Comparison of ENCODE assay signal across 8 cellular contexts in the genomic region with DNA sequence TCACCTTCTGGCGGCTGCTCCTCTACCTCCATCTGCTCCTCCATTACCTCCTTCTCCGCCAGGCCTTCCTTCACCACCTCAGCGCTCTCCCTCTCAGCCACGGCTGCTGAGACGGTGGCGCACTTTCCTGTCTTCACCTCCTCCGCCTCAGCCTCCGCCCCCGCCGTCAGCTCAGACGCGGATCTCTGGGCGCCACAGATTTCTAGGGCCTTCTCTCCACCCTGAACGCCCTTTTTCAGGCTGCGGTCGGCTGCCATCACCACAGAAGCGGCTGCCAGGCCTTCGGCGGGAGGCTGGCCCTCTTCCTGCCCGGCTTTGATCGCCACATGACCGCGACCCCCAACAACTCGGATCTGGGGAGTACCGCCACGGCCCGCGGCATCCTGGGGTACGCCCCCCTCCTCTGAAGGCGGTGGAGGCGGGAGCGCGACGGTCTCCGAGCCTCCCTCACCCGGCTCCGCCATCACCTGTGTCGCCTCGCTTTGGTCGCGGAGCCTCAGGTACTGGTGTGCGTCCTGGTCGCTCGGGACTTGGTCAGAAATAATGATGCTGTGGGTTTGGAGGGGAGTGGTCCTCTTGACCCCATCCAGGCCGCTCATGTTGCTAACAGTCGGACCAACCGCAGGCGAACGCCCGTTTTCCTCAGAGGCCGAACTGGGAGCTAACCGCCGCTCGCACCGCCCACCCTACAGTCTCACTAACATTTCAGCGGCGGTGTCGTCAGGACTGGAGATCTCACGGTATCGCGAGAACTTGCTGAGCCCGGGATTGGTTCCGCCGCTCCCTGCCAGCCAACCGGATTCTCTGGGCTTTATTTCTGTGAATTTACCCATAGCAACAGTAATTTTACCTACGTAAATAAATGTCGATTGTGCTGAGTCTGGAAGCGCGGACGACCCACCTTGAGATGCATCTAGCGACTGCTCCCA. TPM values are rescaled to one million over a fixed set of nuclear protein-coding genes. Genes with fewer than 3 reads are reported as not detected.
A peak's percentile ranks its signal among the peaks of the same experiment; 100 is the strongest.
DNase-seq lines count a peak whose midpoint lies in the region; ATAC-seq and TF ChIP-seq lines count a peak whose summit lies in the region.

A gene (minus strand): TSS at position 699 of the 929 bp plus-strand sequence. CDS start 100 bp downstream, at position 599.

- peak; percentile 96 for DNase-seq in ACHN
- DNase-seq in NCI-H2196 treated with DMSO at 0.1 percent for 48 hours (lab: John Stamatoyannopoulos, UW; ENCODE audit: unreplicated experiment): peak; percentile 91
- peak; percentile 96 to 97 for DNase-seq in breast epithelium (ENCODE audit: low spot score in 2 of 2)

- H3K36me3 ChIP-seq in breast epithelium (no peaks in the 10 kb centered on the region), skeletal muscle tissue (ENCODE audit: control insufficient read depth in 3 of 3, insufficient read depth in 3 of 3, low read length in 3 of 3) (peaks cover 3 to 12% (median 9%) of the 10 kb centered on the region in 3 donors)

- in situ Hi-C loops in ACHN (cut with HindIII; ENCODE audit: low pct_ligation_motif_present, low pct_unique_long_range_greater_than_20kb, low sequenced_read_pairs): loop anchor here (25.0 kb wide), 1 partner anchor 258 kb away; a partner anchor contains a TSS

- intact Hi-C loops in breast epithelium (cut with DNase I; ENCODE audit: low total_unique reads): no loop called here

- no peaks in the 10 kb centered on the region for H3K9me3 ChIP-seq in breast epithelium
- H3K9me3 ChIP-seq in iPS-18c (ENCODE audit: control insufficient read depth, insufficient read depth, low read length): no peaks in the 10 kb centered on the region
- no peaks in the 10 kb centered on the region for H3K9me3 ChIP-seq in skeletal muscle tissue (ENCODE audit: control insufficient read depth in 3 of 3, low read length in 3 of 3)

- H3K27ac ChIP-seq in VCaP (peak within 1 kb of the TSS; percentile 96), breast epithelium (peak within 1 kb of the TSS; percentile 99 to 100), skeletal muscle tissue (ENCODE audit: low read depth, low read length) (peak within 1 kb of the TSS; percentile 99)

- peak; percentile 94 for ATAC-seq in GM18870 (IDR thresholded peaks at IDR 0.05; ENCODE audit: unreplicated experiment)
- ATAC-seq in HG03135 (IDR thresholded peaks at IDR 0.05; ENCODE audit: unreplicated experiment): peak; percentile 96

- H3K27me3 ChIP-seq in breast epithelium (no peaks in the 10 kb centered on the region), skeletal muscle tissue (ENCODE audit: control insufficient read depth in 3 of 3, insufficient read depth in 3 of 3, low read length in 3 of 3) (no peaks in the 10 kb centered on the region)

- TF ChIP-seq CTCF in VCaP (conservative IDR thresholded peaks at IDR 0.05) (0 out of 2 replicates have a peak, but pooled peaks have one; percentile 7), breast epithelium (IDR thresholded peaks at IDR 0.05) (no peak)

- H3K4me3 ChIP-seq in breast epithelium (peak within 1 kb of the TSS; percentile 89 to 91 (median 90)), iPS-18c (ENCODE audit: insufficient read depth, low read depth, low read length) (peak within 1 kb of the TSS; percentile 97), skeletal muscle tissue (ENCODE audit: low read length in 3 of 3) (peak within 1 kb of the TSS; percentile 90 to 98 (median 95))

- peaks cover 0 to 13% of the 10 kb centered on the region in 2 donors for H3K4me1 ChIP-seq in breast epithelium
- H3K4me1 ChIP-seq in skeletal muscle tissue (ENCODE audit: control insufficient read depth in 3 of 3, insufficient read depth in 3 of 3, low read length in 3 of 3): peaks cover 20 to 37% (median 37%) of the 10 kb centered on the region in 3 donors

- TF ChIP-seq POLR2A in breast epithelium (IDR thresholded peaks at IDR 0.05): peak; percentile 97

- H3K9ac ChIP-seq in skeletal muscle tissue (ENCODE audit: low read depth in 1 of 3, low read length in 3 of 3): peak within 1 kb of the TSS; percentile 93 to 98 (median 98)

RNA-seq across cellular contexts. Expression of the gene that starts here (rescaled TPM):
- total RNA-seq in breast epithelium (10 to 100 TPM; 55.4 to 81.8 (median 63.8) TPM), skeletal muscle tissue (79.9 TPM)

Comparison
In these comparisons a context has a peak if more than half of its experiments do, and no peak if none do; other contexts are left out.
1. Peak in every context shown above with its lines: DNase-seq, ATAC-seq, H3K4me3 ChIP-seq and H3K27ac ChIP-seq.